ENCODE assay signal across 1 cellular context in the genomic region with DNA sequence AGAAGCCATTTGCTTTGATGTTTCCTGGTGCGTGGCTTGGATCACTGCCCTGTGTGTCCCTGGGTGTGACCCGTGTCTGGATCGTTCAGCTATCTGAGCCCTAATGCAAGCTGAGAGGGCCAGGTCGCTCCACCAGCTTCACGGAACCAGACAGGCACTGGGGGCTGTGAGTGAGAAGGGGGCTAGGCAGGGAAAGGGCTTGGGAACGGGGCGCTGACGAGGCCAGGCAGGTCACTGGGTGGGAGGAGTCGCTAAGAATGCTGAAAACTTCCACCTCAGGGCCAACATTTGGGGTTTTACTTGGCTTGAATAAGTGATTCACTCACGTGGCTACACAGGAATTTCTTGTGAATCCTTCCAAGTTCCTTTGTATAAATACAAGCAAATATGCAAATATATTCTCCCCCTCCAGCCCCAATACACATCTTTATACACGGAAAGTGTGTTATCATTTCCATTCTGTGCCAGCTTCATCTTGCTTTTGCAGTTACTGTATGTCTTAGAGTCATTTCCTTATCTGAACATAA.
TF ChIP-seq lines count a peak whose summit lies in the region.

No MANE protein-coding gene starts in this region.

TF ChIP-seq in HepG2, 621 proteins besides CTCF, POLR2A, EP300 and RAD21:
- TF ChIP-seq TFDP2 (CRISPR knock-in tag; IDR thresholded peaks at IDR 0.05) (no peak), HIVEP1 (CRISPR knock-in tag; IDR thresholded peaks at IDR 0.05) (no peak), RNF2 (conservative IDR thresholded peaks at IDR 0.05; ENCODE audit: low read depth) (no peak), MXD1 (CRISPR knock-in tag; IDR thresholded peaks at IDR 0.05) (no peak), GATAD2A (CRISPR knock-in tag; IDR thresholded peaks at IDR 0.05) (no peak), ZNF530 (CRISPR knock-in tag; IDR thresholded peaks at IDR 0.05; ENCODE audit: low read depth) (no peak), FOSL2 (CRISPR knock-in tag; IDR thresholded peaks at IDR 0.05) (no peak), ZNF317 (CRISPR knock-in tag; IDR thresholded peaks at IDR 0.05) (no peak), PRPF4 (IDR thresholded peaks at IDR 0.05; ENCODE audit: low read depth, low read length, poor library complexity, severe bottlenecking) (no peak), RERE (CRISPR knock-in tag; IDR thresholded peaks at IDR 0.05; ENCODE audit: low read depth) (no peak), FOXK2 (IDR thresholded peaks at IDR 0.05) (no peak), EZH2 (conservative IDR thresholded peaks at IDR 0.05; ENCODE audit: low read depth, low read length) (no peak), SNAPC5 (CRISPR knock-in tag; IDR thresholded peaks at IDR 0.05; ENCODE audit: borderline replicate concordance) (no peak), SCMH1 (CRISPR knock-in tag; IDR thresholded peaks at IDR 0.05; ENCODE audit: borderline replicate concordance) (no peak), NR3C1 (CRISPR knock-in tag; IDR thresholded peaks at IDR 0.05) (no peak), ZNF780A (CRISPR knock-in tag; IDR thresholded peaks at IDR 0.05) (no peak), FOXK1 (CRISPR knock-in tag; IDR thresholded peaks at IDR 0.05; ENCODE audit: borderline replicate concordance, low read depth) (no peak), ZSCAN21 (CRISPR knock-in tag; IDR thresholded peaks at IDR 0.05; ENCODE audit: borderline replicate concordance) (no peak)
- TF ChIP-seq, protein P1, sequence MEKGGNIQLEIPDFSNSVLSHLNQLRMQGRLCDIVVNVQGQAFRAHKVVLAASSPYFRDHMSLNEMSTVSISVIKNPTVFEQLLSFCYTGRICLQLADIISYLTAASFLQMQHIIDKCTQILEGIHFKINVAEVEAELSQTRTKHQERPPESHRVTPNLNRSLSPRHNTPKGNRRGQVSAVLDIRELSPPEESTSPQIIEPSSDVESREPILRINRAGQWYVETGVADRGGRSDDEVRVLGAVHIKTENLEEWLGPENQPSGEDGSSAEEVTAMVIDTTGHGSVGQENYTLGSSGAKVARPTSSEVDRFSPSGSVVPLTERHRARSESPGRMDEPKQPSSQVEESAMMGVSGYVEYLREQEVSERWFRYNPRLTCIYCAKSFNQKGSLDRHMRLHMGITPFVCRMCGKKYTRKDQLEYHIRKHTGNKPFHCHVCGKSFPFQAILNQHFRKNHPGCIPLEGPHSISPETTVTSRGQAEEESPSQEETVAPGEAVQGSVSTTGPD (CRISPR knock-in tag; IDR thresholded peaks at IDR 0.05) = no peak
- TF ChIP-seq, protein P2, sequence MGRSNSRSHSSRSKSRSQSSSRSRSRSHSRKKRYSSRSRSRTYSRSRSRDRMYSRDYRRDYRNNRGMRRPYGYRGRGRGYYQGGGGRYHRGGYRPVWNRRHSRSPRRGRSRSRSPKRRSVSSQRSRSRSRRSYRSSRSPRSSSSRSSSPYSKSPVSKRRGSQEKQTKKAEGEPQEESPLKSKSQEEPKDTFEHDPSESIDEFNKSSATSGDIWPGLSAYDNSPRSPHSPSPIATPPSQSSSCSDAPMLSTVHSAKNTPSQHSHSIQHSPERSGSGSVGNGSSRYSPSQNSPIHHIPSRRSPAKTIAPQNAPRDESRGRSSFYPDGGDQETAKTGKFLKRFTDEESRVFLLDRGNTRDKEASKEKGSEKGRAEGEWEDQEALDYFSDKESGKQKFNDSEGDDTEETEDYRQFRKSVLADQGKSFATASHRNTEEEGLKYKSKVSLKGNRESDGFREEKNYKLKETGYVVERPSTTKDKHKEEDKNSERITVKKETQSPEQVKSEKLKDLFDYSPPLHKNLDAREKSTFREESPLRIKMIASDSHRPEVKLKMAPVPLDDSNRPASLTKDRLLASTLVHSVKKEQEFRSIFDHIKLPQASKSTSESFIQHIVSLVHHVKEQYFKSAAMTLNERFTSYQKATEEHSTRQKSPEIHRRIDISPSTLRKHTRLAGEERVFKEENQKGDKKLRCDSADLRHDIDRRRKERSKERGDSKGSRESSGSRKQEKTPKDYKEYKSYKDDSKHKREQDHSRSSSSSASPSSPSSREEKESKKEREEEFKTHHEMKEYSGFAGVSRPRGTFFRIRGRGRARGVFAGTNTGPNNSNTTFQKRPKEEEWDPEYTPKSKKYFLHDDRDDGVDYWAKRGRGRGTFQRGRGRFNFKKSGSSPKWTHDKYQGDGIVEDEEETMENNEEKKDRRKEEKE (IDR thresholded peaks at IDR 0.05) = no peak
